8 cellular contexts compared by ENCODE assay signal in genomic region chr1:217090073-217090911, GRCh38.
DNase-seq lines count a peak whose midpoint lies in the region; ATAC-seq and TF ChIP-seq lines count a peak whose summit lies in the region.
"Had no signal": no experiment of that assay in that cellular context is flagged by ENCODE, and none has a peak within 500 bp of the region (broad histone marks: within the 10 kb centered on the region; RNA-seq: fewer than 3 reads in every experiment).

No MANE protein-coding gene starts in this region.

- peaks cover 34 to 50% of the 10 kb centered on the region in 2 donors for H3K27me3 Mint-ChIP-seq in stimulated activated naive B cell treated with anti-CD40 and anti-IgM and Interleukin-4, amounts not matched to agents 10 μg/mL and 1 μg/mL and 100 μg/mL, for 72 hours

- no peak for ATAC-seq in stimulated activated naive B cell treated with anti-CD40 and anti-IgM and Interleukin-4, amounts not matched to agents 10 μg/mL and 1 μg/mL and 100 μg/mL, for 72 hours (replicated peaks)
- ATAC-seq: effector memory CD8-positive, alpha-beta T cell had no signal

- H3K4me3 ChIP-seq in astrocyte of the spinal cord (ENCODE audit: low read depth, low read length) (peak overlapping the region; percentile 52), kidney epithelial cell (ENCODE audit: low read depth, low read length) (peak overlapping the region; percentile 55)

- H3K4me3 Mint-ChIP-seq in stimulated activated naive B cell treated with anti-CD40 and anti-IgM and Interleukin-4, amounts not matched to agents 10 μg/mL and 1 μg/mL and 100 μg/mL, for 72 hours: peak overlapping the region; percentile 0 to 21

- H3K27me3 ChIP-seq in kidney epithelial cell (ENCODE audit: control insufficient read depth, insufficient read depth, low read length): no peaks in the 10 kb centered on the region

- no peaks in the 10 kb centered on the region for H3K9me3 Mint-ChIP-seq in stimulated activated naive B cell treated with anti-CD40 and anti-IgM and Interleukin-4, amounts not matched to agents 10 μg/mL and 1 μg/mL and 100 μg/mL, for 72 hours

- peak; percentile 61 for DNase-seq in NCI-H146 (lab: John Stamatoyannopoulos, UW)
- DNase-seq in astrocyte of the spinal cord (ENCODE audit: low read depth, low spot score): no peak
- no peak for DNase-seq in kidney epithelial cell (ENCODE audit: low read depth)
- DNase-seq in stimulated activated naive B cell treated with anti-CD40 and anti-IgM and Interleukin-4, amounts not matched to agents 10 μg/mL and 1 μg/mL and 100 μg/mL, for 72 hours: no peak
- no peak for DNase-seq in activated gamma-delta T cell (lab: John Stamatoyannopoulos, UW)
- no peak for DNase-seq in Kasumi-1 (lab: John Stamatoyannopoulos, UW)
- no peak for DNase-seq in NCI-H187 treated with DMSO at 0.1 percent for 48 hours (lab: John Stamatoyannopoulos, UW)
- DNase-seq: effector memory CD8-positive, alpha-beta T cell had no signal

- no peaks in the 10 kb centered on the region for H3K36me3 Mint-ChIP-seq in stimulated activated naive B cell treated with anti-CD40 and anti-IgM and Interleukin-4, amounts not matched to agents 10 μg/mL and 1 μg/mL and 100 μg/mL, for 72 hours

- in situ Hi-C loops in astrocyte of the spinal cord (cut with HindIII; ENCODE audit: low sequenced_read_pairs): no loop called here

- TF ChIP-seq CTCF in astrocyte of the spinal cord (IDR thresholded peaks at IDR 0.05; ENCODE audit: low read depth, low read length) (no peak), kidney epithelial cell (IDR thresholded peaks at IDR 0.05; ENCODE audit: insufficient read depth, low read length, poor library complexity, severe bottlenecking) (no peak)

- H3K4me1 Mint-ChIP-seq in stimulated activated naive B cell treated with anti-CD40 and anti-IgM and Interleukin-4, amounts not matched to agents 10 μg/mL and 1 μg/mL and 100 μg/mL, for 72 hours: peaks cover 0 to 4% of the 10 kb centered on the region in 2 donors

- no peaks in the 10 kb centered on the region for H3K36me3 ChIP-seq in kidney epithelial cell (ENCODE audit: control insufficient read depth, insufficient read depth, low read length)

- no peak overlapping the region for H3K27ac Mint-ChIP-seq in stimulated activated naive B cell treated with anti-CD40 and anti-IgM and Interleukin-4, amounts not matched to agents 10 μg/mL and 1 μg/mL and 100 μg/mL, for 72 hours
- H3K27ac Mint-ChIP-seq: effector memory CD8-positive, alpha-beta T cell had no signal
